In genomic region chr2:197237720-197238370, GRCh38 we compare ENCODE assay signal across 9 cellular contexts.
A peak's percentile ranks its signal among the peaks of the same experiment; 100 is the strongest.
DNase-seq lines count a peak whose midpoint lies in the region; ATAC-seq and TF ChIP-seq lines count a peak whose summit lies in the region.
"Had no signal": no experiment of that assay in that cellular context is flagged by ENCODE, and none has a peak within 500 bp of the region (broad histone marks: within the 10 kb centered on the region; RNA-seq: fewer than 3 reads in every experiment).

No MANE protein-coding gene starts in this region.

- no peak for TF ChIP-seq CTCF in coronary artery (IDR thresholded peaks at IDR 0.05)

- H3K4me1 ChIP-seq in effector memory CD4-positive, alpha-beta T cell (ENCODE audit: control insufficient read depth, insufficient read depth, low read length, poor library complexity, severe bottlenecking), result peaks cover 67% of the 10 kb centered on the region

- H3K4me3 ChIP-seq in effector memory CD4-positive, alpha-beta T cell (ENCODE audit: insufficient read depth, low read depth, low read length, poor library complexity, severe bottlenecking), result peak overlapping the region; percentile 7
- no peak overlapping the region for H3K4me3 ChIP-seq in coronary artery

- no peaks in the 10 kb centered on the region for H3K9me3 ChIP-seq in effector memory CD4-positive, alpha-beta T cell (ENCODE audit: control insufficient read depth, low read length)

- peak overlapping the region; percentile 79 for H3K27ac ChIP-seq in effector memory CD4-positive, alpha-beta T cell (ENCODE audit: insufficient read depth, low read length, poor library complexity, severe bottlenecking)
- no peak overlapping the region for H3K27ac ChIP-seq in coronary artery

- no peaks in the 10 kb centered on the region for H3K36me3 ChIP-seq in effector memory CD4-positive, alpha-beta T cell (ENCODE audit: control insufficient read depth, insufficient read depth, low read length)

- DNase-seq in COLO829 (ENCODE audit: low spot score) (peak; percentile 83), cerebellar nuclear complex (lab: John Stamatoyannopoulos, UW) (no peak), coronary artery (ENCODE audit: low spot score) (no peak), GDM1 (lab: John Stamatoyannopoulos, UW) (no peak), LoVo (ENCODE audit: low spot score) (no peak)
- DNase-seq in effector memory CD4-positive, alpha-beta T cell, result no peak
- DNase-seq: activated CD4-positive, alpha-beta T cell treated with anti-CD3 and anti-CD28 coated beads for 1 hour had no signal

- ATAC-seq in GM19455 (IDR thresholded peaks at IDR 0.05; ENCODE audit: unreplicated experiment) (peak; percentile 49), HG03432 (IDR thresholded peaks at IDR 0.05; ENCODE audit: unreplicated experiment) (peak; percentile 32)

- H3K27me3 ChIP-seq in effector memory CD4-positive, alpha-beta T cell (replicated peaks; ENCODE audit: control insufficient read depth, insufficient read depth, low read length, poor library complexity, severe bottlenecking), result no peaks in the 10 kb centered on the region
